ENCODE assay signal across 25 cellular contexts in genomic region chr2:220309215-220309614, GRCh38.
"Had no signal": no experiment of that assay in that cellular context is flagged by ENCODE, and none has a peak within 500 bp of the region (broad histone marks: within the 10 kb centered on the region; RNA-seq: fewer than 3 reads in every experiment).

No MANE protein-coding gene starts in this region.

- H3K4me3 ChIP-seq: neural progenitor cell, ovary, psoas muscle, right lobe of liver, sigmoid colon, stomach, thoracic aorta, thyroid gland, tibial nerve, upper lobe of left lung, uterus had no signal

- DNase-seq: natural killer cell; occipital lobe; ovary; posterior cingulate gyrus; psoas muscle; right cardiac atrium; right lobe of liver; sigmoid colon; small intestine; stimulated activated CD4-positive, alpha-beta T cell treated with anti-CD3 and anti-CD28 coated beads, Interleukin-15, amount 100 ng/mL, for 24 hours; stimulated activated CD4-positive, alpha-beta T cell treated with anti-CD3 and anti-CD28 coated beads, Interleukin-2, amount 100 ng/mL, for 24 hours; stimulated activated CD4-positive, alpha-beta T cell treated with anti-CD3 and anti-CD28 coated beads, Interleukin-2, amount 100 ng/mL, for 48 hours; stimulated activated CD4-positive, alpha-beta T cell treated with anti-CD3 and anti-CD28 coated beads, Interleukin-4, amount 100 ng/mL, for 24 hours; stimulated activated naive B cell treated with anti-CD40 and anti-IgM and Interleukin-4, amounts not matched to agents 10 μg/mL and 1 μg/mL and 100 μg/mL, for 72 hours; stimulated activated naive CD4-positive, alpha-beta T cell treated with Interleukin-2 at 50 U/mL for 16 hours; stomach; thyroid gland; trophoblast cell; upper lobe of left lung; uterus had no signal

- H3K4me2 ChIP-seq: neural progenitor cell had no signal

- H3K9me3 ChIP-seq: ovary, psoas muscle, right lobe of liver, sigmoid colon, stomach, thoracic aorta, thyroid gland, tibial nerve, upper lobe of left lung, uterus had no signal

- H3K9ac ChIP-seq: neural progenitor cell, parathyroid adenoma had no signal

- H2AFZ ChIP-seq: neural progenitor cell, parathyroid adenoma had no signal

- H3K27me3 ChIP-seq: neural progenitor cell, ovary, right lobe of liver, sigmoid colon, stomach, thyroid gland, tibial nerve, upper lobe of left lung, uterus had no signal

- H3K27ac ChIP-seq: neural progenitor cell, ovary, parathyroid adenoma, psoas muscle, right lobe of liver, sigmoid colon, stomach, thoracic aorta, thyroid gland, tibial nerve, upper lobe of left lung, uterus had no signal

- H3K4me1 ChIP-seq: neural progenitor cell, parathyroid adenoma, psoas muscle, right lobe of liver, sigmoid colon, stomach, tibial nerve, upper lobe of left lung, uterus had no signal

- H3K36me3 ChIP-seq: neural progenitor cell, ovary, right lobe of liver, sigmoid colon, stomach, thoracic aorta, thyroid gland, tibial nerve, upper lobe of left lung, uterus had no signal

- FAIRE-seq: small intestine had no signal

- H3K79me2 ChIP-seq: parathyroid adenoma had no signal

- ATAC-seq: natural killer cell; psoas muscle; right cardiac atrium; right lobe of liver; stimulated activated effector memory CD8-positive, alpha-beta T cell treated with anti-CD3 and anti-CD28 coated beads, Interleukin-12 subunit alpha, Interleukin-12 subunit beta, amount 100 ng/mL, for 72 hours; stimulated activated naive B cell treated with anti-CD40 and anti-IgM and Interleukin-4, amounts not matched to agents 10 μg/mL and 1 μg/mL and 100 μg/mL, for 72 hours had no signal
